ENCODE assay signal across 1 cellular context in the genomic region with DNA sequence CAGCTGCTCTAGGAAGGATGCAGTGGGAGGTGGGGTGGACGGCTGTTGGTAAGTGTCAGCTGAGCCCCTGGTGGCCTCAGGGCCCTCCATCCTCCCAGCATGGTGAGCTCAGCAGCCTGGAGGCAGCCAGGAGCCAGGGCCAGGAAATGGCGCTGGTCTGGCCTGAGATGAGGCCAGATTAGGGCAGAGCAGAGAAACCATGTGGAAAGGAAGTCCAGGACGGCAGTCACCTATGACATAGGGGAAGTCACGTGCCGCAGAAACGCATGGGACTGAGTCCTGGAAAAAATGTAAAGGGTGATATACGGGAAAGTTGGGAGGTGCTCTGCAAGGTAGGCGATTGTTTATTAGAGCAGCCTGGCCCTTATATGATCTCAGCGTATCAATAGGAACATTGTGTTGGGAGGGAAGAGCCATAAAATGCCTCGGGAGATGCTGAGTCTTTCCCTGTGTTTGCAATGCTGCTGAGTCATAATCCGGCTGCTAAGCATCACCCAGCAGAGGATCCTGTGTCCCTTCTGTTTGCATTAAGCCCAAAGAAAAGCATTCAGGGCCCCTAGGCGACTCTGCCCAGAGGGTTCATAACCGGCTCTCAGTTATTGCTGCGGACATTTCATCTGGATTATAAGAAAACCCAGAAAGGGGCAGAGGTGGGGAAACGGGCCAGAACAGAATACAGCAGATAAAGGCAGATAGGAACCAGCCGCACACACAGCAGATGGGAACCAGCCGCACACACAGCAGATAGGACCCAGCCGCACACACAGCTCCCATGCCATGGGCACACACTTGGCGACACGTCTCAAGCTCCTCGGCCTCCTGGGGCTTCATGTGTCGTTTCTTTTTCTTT.
A peak's percentile ranks its signal among the peaks of the same experiment; 100 is the strongest.
TF ChIP-seq lines count a peak whose summit lies in the region.

No MANE protein-coding gene starts in this region.

TF ChIP-seq in HepG2, 621 proteins besides CTCF, POLR2A, EP300 and RAD21 (continued from another document and continues in another):
- TF ChIP-seq, protein P1, sequence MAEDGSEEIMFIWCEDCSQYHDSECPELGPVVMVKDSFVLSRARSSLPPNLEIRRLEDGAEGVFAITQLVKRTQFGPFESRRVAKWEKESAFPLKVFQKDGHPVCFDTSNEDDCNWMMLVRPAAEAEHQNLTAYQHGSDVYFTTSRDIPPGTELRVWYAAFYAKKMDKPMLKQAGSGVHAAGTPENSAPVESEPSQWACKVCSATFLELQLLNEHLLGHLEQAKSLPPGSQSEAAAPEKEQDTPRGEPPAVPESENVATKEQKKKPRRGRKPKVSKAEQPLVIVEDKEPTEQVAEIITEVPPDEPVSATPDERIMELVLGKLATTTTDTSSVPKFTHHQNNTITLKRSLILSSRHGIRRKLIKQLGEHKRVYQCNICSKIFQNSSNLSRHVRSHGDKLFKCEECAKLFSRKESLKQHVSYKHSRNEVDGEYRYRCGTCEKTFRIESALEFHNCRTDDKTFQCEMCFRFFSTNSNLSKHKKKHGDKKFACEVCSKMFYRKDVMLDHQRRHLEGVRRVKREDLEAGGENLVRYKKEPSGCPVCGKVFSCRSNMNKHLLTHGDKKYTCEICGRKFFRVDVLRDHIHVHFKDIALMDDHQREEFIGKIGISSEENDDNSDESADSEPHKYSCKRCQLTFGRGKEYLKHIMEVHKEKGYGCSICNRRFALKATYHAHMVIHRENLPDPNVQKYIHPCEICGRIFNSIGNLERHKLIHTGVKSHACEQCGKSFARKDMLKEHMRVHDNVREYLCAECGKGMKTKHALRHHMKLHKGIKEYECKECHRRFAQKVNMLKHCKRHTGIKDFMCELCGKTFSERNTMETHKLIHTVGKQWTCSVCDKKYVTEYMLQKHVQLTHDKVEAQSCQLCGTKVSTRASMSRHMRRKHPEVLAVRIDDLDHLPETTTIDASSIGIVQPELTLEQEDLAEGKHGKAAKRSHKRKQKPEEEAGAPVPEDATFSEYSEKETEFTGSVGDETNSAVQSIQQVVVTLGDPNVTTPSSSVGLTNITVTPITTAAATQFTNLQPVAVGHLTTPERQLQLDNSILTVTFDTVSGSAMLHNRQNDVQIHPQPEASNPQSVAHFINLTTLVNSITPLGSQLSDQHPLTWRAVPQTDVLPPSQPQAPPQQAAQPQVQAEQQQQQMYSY (CRISPR knock-in tag; IDR thresholded peaks at IDR 0.05), result no peak
- TF ChIP-seq KDM2A (CRISPR knock-in tag; IDR thresholded peaks at IDR 0.05; ENCODE audit: borderline replicate concordance, low read depth) (no peak; the same call in 1 of the 2 replicates), GPN1 (CRISPR knock-in tag; IDR thresholded peaks at IDR 0.05; ENCODE audit: borderline replicate concordance) (no peak), HNRNPUL1 (IDR thresholded peaks at IDR 0.05; ENCODE audit: low read depth, low read length) (no peak), U2AF1 (optimal IDR thresholded peaks at IDR 0.05; ENCODE audit: low read depth, low read length) (no peak), CCDC6 (CRISPR knock-in tag; IDR thresholded peaks at IDR 0.05) (no peak), ZNF605 (CRISPR knock-in tag; IDR thresholded peaks at IDR 0.05) (peak; percentile 55; the same call in 1 of the 2 replicates), CBFB (CRISPR knock-in tag; IDR thresholded peaks at IDR 0.05) (peak; percentile 45; the same call in 1 of the 2 replicates), ZFP41 (CRISPR knock-in tag; IDR thresholded peaks at IDR 0.05; ENCODE audit: borderline replicate concordance) (no peak), GZF1 (CRISPR knock-in tag; IDR thresholded peaks at IDR 0.05) (no peak), ZNF792 (CRISPR knock-in tag; IDR thresholded peaks at IDR 0.05) (0 out of 2 replicates have a peak, but pooled peaks have one; percentile 29), GATAD2A (CRISPR knock-in tag; IDR thresholded peaks at IDR 0.05) (peak; percentile 68), KDM4B (CRISPR knock-in tag; IDR thresholded peaks at IDR 0.05) (no peak; the same call in 1 of the 2 replicates), ZNF652 (CRISPR knock-in tag; IDR thresholded peaks at IDR 0.05; ENCODE audit: borderline replicate concordance, low read depth) (no peak), ZNF20 (CRISPR knock-in tag; IDR thresholded peaks at IDR 0.05) (no peak), SRF (IDR thresholded peaks at IDR 0.05; ENCODE audit: low read depth, low read length) (no peak), BCL6 (CRISPR knock-in tag; IDR thresholded peaks at IDR 0.05) (no peak), ZKSCAN1 (IDR thresholded peaks at IDR 0.05; ENCODE audit: low read length) (no peak), ZNF615 (CRISPR knock-in tag; IDR thresholded peaks at IDR 0.05; ENCODE audit: borderline replicate concordance) (no peak), KAT8 (CRISPR knock-in tag; IDR thresholded peaks at IDR 0.05) (peak; percentile 53; the same call in 1 of the 2 replicates), STAG1 (CRISPR knock-in tag; IDR thresholded peaks at IDR 0.05) (no peak)
- TF ChIP-seq, protein P2, sequence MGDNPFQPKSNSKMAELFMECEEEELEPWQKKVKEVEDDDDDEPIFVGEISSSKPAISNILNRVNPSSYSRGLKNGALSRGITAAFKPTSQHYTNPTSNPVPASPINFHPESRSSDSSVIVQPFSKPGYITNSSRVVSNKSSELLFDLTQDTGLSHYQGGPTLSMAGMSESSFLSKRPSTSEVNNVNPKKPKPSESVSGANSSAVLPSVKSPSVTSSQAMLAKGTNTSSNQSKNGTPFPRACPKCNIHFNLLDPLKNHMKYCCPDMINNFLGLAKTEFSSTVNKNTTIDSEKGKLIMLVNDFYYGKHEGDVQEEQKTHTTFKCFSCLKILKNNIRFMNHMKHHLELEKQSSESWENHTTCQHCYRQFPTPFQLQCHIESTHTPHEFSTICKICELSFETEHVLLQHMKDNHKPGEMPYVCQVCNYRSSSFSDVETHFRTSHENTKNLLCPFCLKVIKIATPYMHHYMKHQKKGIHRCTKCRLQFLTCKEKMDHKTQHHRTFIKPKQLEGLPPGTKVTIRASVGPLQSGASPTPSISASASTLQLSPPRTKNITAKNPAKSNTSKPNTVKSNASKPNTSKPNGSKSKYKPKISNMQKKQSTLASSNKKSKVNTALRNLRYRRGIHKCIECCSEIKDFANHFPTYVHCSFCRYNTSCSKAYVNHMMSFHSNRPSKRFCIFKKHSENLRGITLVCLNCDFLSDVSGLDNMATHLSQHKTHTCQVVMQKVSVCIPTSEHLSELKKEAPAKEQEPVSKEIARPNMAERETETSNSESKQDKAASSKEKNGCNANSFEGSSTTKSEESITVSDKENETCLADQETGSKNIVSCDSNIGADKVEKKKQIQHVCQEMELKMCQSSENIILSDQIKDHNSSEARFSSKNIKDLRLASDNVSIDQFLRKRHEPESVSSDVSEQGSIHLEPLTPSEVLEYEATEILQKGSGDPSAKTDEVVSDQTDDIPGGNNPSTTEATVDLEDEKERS (CRISPR knock-in tag; IDR thresholded peaks at IDR 0.05), result no peak
- TF ChIP-seq, protein P3, sequence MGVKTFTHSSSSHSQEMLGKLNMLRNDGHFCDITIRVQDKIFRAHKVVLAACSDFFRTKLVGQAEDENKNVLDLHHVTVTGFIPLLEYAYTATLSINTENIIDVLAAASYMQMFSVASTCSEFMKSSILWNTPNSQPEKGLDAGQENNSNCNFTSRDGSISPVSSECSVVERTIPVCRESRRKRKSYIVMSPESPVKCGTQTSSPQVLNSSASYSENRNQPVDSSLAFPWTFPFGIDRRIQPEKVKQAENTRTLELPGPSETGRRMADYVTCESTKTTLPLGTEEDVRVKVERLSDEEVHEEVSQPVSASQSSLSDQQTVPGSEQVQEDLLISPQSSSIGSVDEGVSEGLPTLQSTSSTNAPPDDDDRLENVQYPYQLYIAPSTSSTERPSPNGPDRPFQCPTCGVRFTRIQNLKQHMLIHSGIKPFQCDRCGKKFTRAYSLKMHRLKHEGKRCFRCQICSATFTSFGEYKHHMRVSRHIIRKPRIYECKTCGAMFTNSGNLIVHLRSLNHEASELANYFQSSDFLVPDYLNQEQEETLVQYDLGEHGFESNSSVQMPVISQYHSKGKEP (CRISPR knock-in tag; IDR thresholded peaks at IDR 0.05), result no peak
- TF ChIP-seq, protein P4, sequence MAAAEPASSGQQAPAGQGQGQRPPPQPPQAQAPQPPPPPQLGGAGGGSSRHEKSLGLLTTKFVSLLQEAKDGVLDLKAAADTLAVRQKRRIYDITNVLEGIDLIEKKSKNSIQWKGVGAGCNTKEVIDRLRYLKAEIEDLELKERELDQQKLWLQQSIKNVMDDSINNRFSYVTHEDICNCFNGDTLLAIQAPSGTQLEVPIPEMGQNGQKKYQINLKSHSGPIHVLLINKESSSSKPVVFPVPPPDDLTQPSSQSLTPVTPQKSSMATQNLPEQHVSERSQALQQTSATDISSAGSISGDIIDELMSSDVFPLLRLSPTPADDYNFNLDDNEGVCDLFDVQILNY (CRISPR knock-in tag; conservative IDR thresholded peaks at IDR 0.05), result no peak; the same call in 1 of the 2 replicates
- TF ChIP-seq, protein P5, sequence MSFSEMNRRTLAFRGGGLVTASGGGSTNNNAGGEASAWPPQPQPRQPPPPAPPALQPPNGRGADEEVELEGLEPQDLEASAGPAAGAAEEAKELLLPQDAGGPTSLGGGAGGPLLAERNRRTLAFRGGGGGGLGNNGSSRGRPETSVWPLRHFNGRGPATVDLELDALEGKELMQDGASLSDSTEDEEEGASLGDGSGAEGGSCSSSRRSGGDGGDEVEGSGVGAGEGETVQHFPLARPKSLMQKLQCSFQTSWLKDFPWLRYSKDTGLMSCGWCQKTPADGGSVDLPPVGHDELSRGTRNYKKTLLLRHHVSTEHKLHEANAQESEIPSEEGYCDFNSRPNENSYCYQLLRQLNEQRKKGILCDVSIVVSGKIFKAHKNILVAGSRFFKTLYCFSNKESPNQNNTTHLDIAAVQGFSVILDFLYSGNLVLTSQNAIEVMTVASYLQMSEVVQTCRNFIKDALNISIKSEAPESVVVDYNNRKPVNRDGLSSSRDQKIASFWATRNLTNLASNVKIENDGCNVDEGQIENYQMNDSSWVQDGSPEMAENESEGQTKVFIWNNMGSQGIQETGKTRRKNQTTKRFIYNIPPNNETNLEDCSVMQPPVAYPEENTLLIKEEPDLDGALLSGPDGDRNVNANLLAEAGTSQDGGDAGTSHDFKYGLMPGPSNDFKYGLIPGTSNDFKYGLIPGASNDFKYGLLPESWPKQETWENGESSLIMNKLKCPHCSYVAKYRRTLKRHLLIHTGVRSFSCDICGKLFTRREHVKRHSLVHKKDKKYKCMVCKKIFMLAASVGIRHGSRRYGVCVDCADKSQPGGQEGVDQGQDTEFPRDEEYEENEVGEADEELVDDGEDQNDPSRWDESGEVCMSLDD (CRISPR knock-in tag; IDR thresholded peaks at IDR 0.05; ENCODE audit: borderline replicate concordance), result no peak
- TF ChIP-seq, protein P6, sequence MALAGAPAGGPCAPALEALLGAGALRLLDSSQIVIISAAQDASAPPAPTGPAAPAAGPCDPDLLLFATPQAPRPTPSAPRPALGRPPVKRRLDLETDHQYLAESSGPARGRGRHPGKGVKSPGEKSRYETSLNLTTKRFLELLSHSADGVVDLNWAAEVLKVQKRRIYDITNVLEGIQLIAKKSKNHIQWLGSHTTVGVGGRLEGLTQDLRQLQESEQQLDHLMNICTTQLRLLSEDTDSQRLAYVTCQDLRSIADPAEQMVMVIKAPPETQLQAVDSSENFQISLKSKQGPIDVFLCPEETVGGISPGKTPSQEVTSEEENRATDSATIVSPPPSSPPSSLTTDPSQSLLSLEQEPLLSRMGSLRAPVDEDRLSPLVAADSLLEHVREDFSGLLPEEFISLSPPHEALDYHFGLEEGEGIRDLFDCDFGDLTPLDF (CRISPR knock-in tag; IDR thresholded peaks at IDR 0.05), result no peak
- TF ChIP-seq, protein P7, sequence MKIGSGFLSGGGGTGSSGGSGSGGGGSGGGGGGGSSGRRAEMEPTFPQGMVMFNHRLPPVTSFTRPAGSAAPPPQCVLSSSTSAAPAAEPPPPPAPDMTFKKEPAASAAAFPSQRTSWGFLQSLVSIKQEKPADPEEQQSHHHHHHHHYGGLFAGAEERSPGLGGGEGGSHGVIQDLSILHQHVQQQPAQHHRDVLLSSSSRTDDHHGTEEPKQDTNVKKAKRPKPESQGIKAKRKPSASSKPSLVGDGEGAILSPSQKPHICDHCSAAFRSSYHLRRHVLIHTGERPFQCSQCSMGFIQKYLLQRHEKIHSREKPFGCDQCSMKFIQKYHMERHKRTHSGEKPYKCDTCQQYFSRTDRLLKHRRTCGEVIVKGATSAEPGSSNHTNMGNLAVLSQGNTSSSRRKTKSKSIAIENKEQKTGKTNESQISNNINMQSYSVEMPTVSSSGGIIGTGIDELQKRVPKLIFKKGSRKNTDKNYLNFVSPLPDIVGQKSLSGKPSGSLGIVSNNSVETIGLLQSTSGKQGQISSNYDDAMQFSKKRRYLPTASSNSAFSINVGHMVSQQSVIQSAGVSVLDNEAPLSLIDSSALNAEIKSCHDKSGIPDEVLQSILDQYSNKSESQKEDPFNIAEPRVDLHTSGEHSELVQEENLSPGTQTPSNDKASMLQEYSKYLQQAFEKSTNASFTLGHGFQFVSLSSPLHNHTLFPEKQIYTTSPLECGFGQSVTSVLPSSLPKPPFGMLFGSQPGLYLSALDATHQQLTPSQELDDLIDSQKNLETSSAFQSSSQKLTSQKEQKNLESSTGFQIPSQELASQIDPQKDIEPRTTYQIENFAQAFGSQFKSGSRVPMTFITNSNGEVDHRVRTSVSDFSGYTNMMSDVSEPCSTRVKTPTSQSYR (CRISPR knock-in tag; IDR thresholded peaks at IDR 0.05; ENCODE audit: borderline replicate concordance), result no peak
- TF ChIP-seq, protein P8, sequence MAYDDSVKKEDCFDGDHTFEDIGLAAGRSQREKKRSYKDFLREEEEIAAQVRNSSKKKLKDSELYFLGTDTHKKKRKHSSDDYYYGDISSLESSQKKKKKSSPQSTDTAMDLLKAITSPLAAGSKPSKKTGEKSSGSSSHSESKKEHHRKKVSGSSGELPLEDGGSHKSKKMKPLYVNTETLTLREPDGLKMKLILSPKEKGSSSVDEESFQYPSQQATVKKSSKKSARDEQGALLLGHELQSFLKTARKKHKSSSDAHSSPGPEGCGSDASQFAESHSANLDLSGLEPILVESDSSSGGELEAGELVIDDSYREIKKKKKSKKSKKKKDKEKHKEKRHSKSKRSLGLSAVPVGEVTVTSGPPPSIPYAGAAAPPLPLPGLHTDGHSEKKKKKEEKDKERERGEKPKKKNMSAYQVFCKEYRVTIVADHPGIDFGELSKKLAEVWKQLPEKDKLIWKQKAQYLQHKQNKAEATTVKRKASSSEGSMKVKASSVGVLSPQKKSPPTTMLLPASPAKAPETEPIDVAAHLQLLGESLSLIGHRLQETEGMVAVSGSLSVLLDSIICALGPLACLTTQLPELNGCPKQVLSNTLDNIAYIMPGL (CRISPR knock-in tag; IDR thresholded peaks at IDR 0.05; ENCODE audit: borderline replicate concordance in 1 of 2, low read depth in 1 of 2), result no peak
- TF ChIP-seq, protein P9, sequence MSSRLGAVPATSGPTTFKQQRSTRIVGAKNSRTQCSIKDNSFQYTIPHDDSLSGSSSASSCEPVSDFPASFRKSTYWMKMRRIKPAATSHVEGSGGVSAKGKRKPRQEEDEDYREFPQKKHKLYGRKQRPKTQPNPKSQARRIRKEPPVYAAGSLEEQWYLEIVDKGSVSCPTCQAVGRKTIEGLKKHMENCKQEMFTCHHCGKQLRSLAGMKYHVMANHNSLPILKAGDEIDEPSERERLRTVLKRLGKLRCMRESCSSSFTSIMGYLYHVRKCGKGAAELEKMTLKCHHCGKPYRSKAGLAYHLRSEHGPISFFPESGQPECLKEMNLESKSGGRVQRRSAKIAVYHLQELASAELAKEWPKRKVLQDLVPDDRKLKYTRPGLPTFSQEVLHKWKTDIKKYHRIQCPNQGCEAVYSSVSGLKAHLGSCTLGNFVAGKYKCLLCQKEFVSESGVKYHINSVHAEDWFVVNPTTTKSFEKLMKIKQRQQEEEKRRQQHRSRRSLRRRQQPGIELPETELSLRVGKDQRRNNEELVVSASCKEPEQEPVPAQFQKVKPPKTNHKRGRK (CRISPR knock-in tag; IDR thresholded peaks at IDR 0.05), result no peak
